Comparison of ENCODE assay signal across 9 cellular contexts in genomic region chr12:120249266-120249874, GRCh38. TPM values are rescaled to one million over a fixed set of nuclear protein-coding genes. Genes with fewer than 3 reads are reported as not detected.
DNase-seq lines count a peak whose midpoint lies in the region; ATAC-seq, FAIRE-seq and TF ChIP-seq lines count a peak whose summit lies in the region.
"Had no signal": no experiment of that assay in that cellular context is flagged by ENCODE, and none has a peak within 500 bp of the region (broad histone marks: within the 10 kb centered on the region; RNA-seq: fewer than 3 reads in every experiment).

No MANE protein-coding gene starts in this region.

- H3K4me3 ChIP-seq in gastroesophageal sphincter (peak overlapping the region in 1 of 2 donors; percentile 29), skeletal muscle satellite cell (ENCODE audit: low read length) (peak overlapping the region; percentile 40)

- peaks cover 72% of the 10 kb centered on the region for H3K4me1 Mint-ChIP-seq in activated CD8-positive, alpha-beta T cell treated with anti-CD3 and anti-CD28 coated beads for 36 hours (ENCODE audit: low read depth)

- H3K27ac Mint-ChIP-seq in activated CD8-positive, alpha-beta T cell treated with anti-CD3 and anti-CD28 coated beads for 36 hours, result peak overlapping the region; percentile 25
- H3K27ac Mint-ChIP-seq: memory B cell had no signal

- H3K36me3 ChIP-seq in gastroesophageal sphincter (no peaks in the 10 kb centered on the region), skeletal muscle satellite cell (ENCODE audit: insufficient read depth, low read length) (peaks cover 40% of the 10 kb centered on the region)

- no peak overlapping the region for H3K4me3 Mint-ChIP-seq in activated CD8-positive, alpha-beta T cell treated with anti-CD3 and anti-CD28 coated beads for 36 hours
- H3K4me3 Mint-ChIP-seq: memory B cell had no signal

- ATAC-seq in activated CD8-positive, alpha-beta T cell treated with anti-CD3 and anti-CD28 coated beads for 36 hours, result no peak
- ATAC-seq in gastroesophageal sphincter, result no peak

- in situ Hi-C loops in ACHN (cut with HindIII; ENCODE audit: low pct_ligation_motif_present, low pct_unique_long_range_greater_than_20kb, low sequenced_read_pairs), result no loop called here

- peak overlapping the region; percentile 71 for H3K4me2 ChIP-seq in skeletal muscle satellite cell (ENCODE audit: low read length)

- WGBS in gastroesophageal sphincter (ENCODE audit: low coverage in 1 of 2), 2 donors, result 45% methylated on average over 1 of the region's 4 CpGs; no CpG with 5 or more reads in 1 of the 2 donors

- CTCF ChIA-PET in activated CD8-positive, alpha-beta T cell treated with anti-CD3 and anti-CD28 coated beads for 36 hours (lab: Charles Lee), result interaction anchor here (1.3 to 25.9 kb wide), 5 partner anchors 12 to 53 kb away, joined by 3 to 749 read pairs (median 19); partner anchors contain the start of genes PXN and SIRT4

- no peaks in the 10 kb centered on the region for H3K9me3 ChIP-seq in gastroesophageal sphincter
- no peaks in the 10 kb centered on the region for H3K9me3 ChIP-seq in skeletal muscle satellite cell (replicated peaks; ENCODE audit: low read length)

- POLR2A ChIA-PET in activated CD8-positive, alpha-beta T cell treated with anti-CD3 and anti-CD28 coated beads for 36 hours (lab: Charles Lee), result interaction anchor here (1.0 to 11.7 kb wide), 8 partner anchors 11 to 49 kb away, joined by 4 to 136 read pairs (median 8); partner anchors contain the start of genes RNU4-1, RNU4-2 and RPLP0

- H3K27me3 Mint-ChIP-seq in activated CD8-positive, alpha-beta T cell treated with anti-CD3 and anti-CD28 coated beads for 36 hours, result no peaks in the 10 kb centered on the region

- peak; percentile 64 for DNase-seq in H4 (ENCODE audit: low spot score)
- DNase-seq in activated CD8-positive, alpha-beta T cell treated with anti-CD3 and anti-CD28 coated beads for 36 hours, result no peak
- DNase-seq in NCI-H748 (lab: John Stamatoyannopoulos, UW; ENCODE audit: unreplicated experiment), result no peak
- no peak for DNase-seq in H54 (ENCODE audit: insufficient read length, low spot score)
- DNase-seq in ACHN, result no peak
- DNase-seq: NCI-H774 had no signal

- TF ChIP-seq EP300 in gastroesophageal sphincter (IDR thresholded peaks at IDR 0.05), result no peak

- peaks cover 8% of the 10 kb centered on the region for H3K36me3 Mint-ChIP-seq in activated CD8-positive, alpha-beta T cell treated with anti-CD3 and anti-CD28 coated beads for 36 hours (ENCODE audit: low read depth)
- H3K36me3 Mint-ChIP-seq: memory B cell had no signal

- H3K9ac ChIP-seq in skeletal muscle satellite cell (ENCODE audit: low read depth, low read length), result peak overlapping the region; percentile 51

- no peaks in the 10 kb centered on the region for H3K27me3 ChIP-seq in gastroesophageal sphincter
- no peaks in the 10 kb centered on the region for H3K27me3 ChIP-seq in skeletal muscle satellite cell (ENCODE audit: control insufficient read depth, insufficient read depth, low read length)

- peaks cover 8 to 93% (median 63%) of the 10 kb centered on the region in 3 donors for H3K4me1 ChIP-seq in gastroesophageal sphincter
- peaks cover 76% of the 10 kb centered on the region for H3K4me1 ChIP-seq in skeletal muscle satellite cell (ENCODE audit: control insufficient read depth, insufficient read depth, low read length)

- FAIRE-seq in H54 (lab: Jason Lieb, UNC), result no peak

- no peak for TF ChIP-seq CTCF in activated CD8-positive, alpha-beta T cell treated with anti-CD3 and anti-CD28 coated beads for 36 hours (IDR thresholded peaks at IDR 0.05)
- TF ChIP-seq CTCF in gastroesophageal sphincter (IDR thresholded peaks at IDR 0.05), result no peak

- H3K27ac ChIP-seq in gastroesophageal sphincter, result peak overlapping the region; percentile 32 to 93 (median 89)

- no peaks in the 10 kb centered on the region for H3K9me3 Mint-ChIP-seq in activated CD8-positive, alpha-beta T cell treated with anti-CD3 and anti-CD28 coated beads for 36 hours
- H3K9me3 Mint-ChIP-seq: memory B cell had no signal

- intact Hi-C loops in activated CD8-positive, alpha-beta T cell treated with anti-CD3 and anti-CD28 coated beads for 36 hours (cut with micrococcal nuclease), result no loop called here

- TF ChIP-seq POLR2A in gastroesophageal sphincter (IDR thresholded peaks at IDR 0.05) (no peak), H54 (IDR thresholded peaks at IDR 0.05; ENCODE audit: low read depth, low read length) (no peak)

RNA-seq across cellular contexts. Expression of gene PXN, which starts 16.2 kb away (rescaled TPM):
- total RNA-seq in H4 (2014; rRNA removed; shearing (Covaris generic)), result 18.7 and 31.3 TPM in 2 replicates
- total RNA-seq in activated CD8-positive, alpha-beta T cell treated with anti-CD3 and anti-CD28 coated beads for 36 hours, result 10 to 100 TPM; 40.2 to 45.3 TPM
- total RNA-seq in gastroesophageal sphincter, result 10 to 100 TPM; 43.2 to 80.4 (median 59.4) TPM
- total RNA-seq in skeletal muscle satellite cell (2012; rRNA removed), result 116 and 118 TPM in 2 replicates

RNA-seq across cellular contexts. Expression of gene RNU4-2, which starts 42.3 kb away (rescaled TPM):
- total RNA-seq in H4 (2014; rRNA removed; shearing (Covaris generic)), result under 0.01 TPM in 1 of 2 replicates, not detected in the other
- total RNA-seq in activated CD8-positive, alpha-beta T cell treated with anti-CD3 and anti-CD28 coated beads for 36 hours, result 1,000 to 10,000 TPM in 1 of 2 experiments, 100 to 1,000 TPM in 1; 923 to 1,303 TPM
- under 1 TPM in 3 of 4 donors, not detected in 1; under 0.01 TPM for total RNA-seq in gastroesophageal sphincter
- under 0.01 TPM in 2 replicates for total RNA-seq in skeletal muscle satellite cell (2012; rRNA removed)

RNA-seq across cellular contexts. Expression of gene RNU4-1, which starts 43.7 kb away (rescaled TPM):
- under 0.01 TPM in 2 replicates for total RNA-seq in H4 (2014; rRNA removed; shearing (Covaris generic))
- 1,000 to 10,000 TPM in 1 of 2 experiments, 100 to 1,000 TPM in 1; 692 to 1,025 TPM for total RNA-seq in activated CD8-positive, alpha-beta T cell treated with anti-CD3 and anti-CD28 coated beads for 36 hours
- under 1 TPM in 1 of 4 donors, not detected in 3; under 0.01 TPM for total RNA-seq in gastroesophageal sphincter
- under 0.01 TPM in 2 replicates for total RNA-seq in skeletal muscle satellite cell (2012; rRNA removed)

RNA-seq across cellular contexts. Expression of gene RPLP0, which starts 48.5 kb away (rescaled TPM):
- 6,442 and 6,835 TPM in 2 replicates for total RNA-seq in H4 (2014; rRNA removed; shearing (Covaris generic))
- 1,000 to 10,000 TPM; 4,421 to 4,585 TPM for total RNA-seq in activated CD8-positive, alpha-beta T cell treated with anti-CD3 and anti-CD28 coated beads for 36 hours
- 1,000 to 10,000 TPM; 1,730 to 2,825 (median 2,260) TPM for total RNA-seq in gastroesophageal sphincter
- 2,666 and 4,433 TPM in 2 replicates for total RNA-seq in skeletal muscle satellite cell (2012; rRNA removed)

RNA-seq across cellular contexts. Expression of gene SIRT4, which starts 52.8 kb away (rescaled TPM):
- total RNA-seq in H4 (2014; rRNA removed; shearing (Covaris generic)), result 2.4 and 6.8 TPM in 2 replicates
- total RNA-seq in activated CD8-positive, alpha-beta T cell treated with anti-CD3 and anti-CD28 coated beads for 36 hours, result 1 to 10 TPM; 2.7 to 3.3 TPM
- total RNA-seq in gastroesophageal sphincter, result 1 to 10 TPM in 3 of 4 donors, under 1 TPM in 1; 0.67 to 3.9 (median 3.7) TPM
- total RNA-seq in skeletal muscle satellite cell (2012; rRNA removed), result 0.22 TPM in 1 of 2 replicates, not detected in the other

Comparison
In these comparisons a context has a peak if more than half of its experiments do, and no peak if none do; other contexts are left out.
1. RNA of gene RNU4-2, which starts 42.3 kb away (total RNA-seq): 923 to 1,303 TPM in activated CD8-positive, alpha-beta T cell treated with anti-CD3 and anti-CD28 coated beads for 36 hours; under 0.01 TPM in H4 and under 0.01 TPM in gastroesophageal sphincter; every median in the first group is over 100 times any median in the second.
2. RNA of gene RNU4-1, which starts 43.7 kb away (total RNA-seq): 692 to 1,025 TPM in activated CD8-positive, alpha-beta T cell treated with anti-CD3 and anti-CD28 coated beads for 36 hours; under 0.01 TPM in H4 and under 0.01 TPM in gastroesophageal sphincter; every median in the first group is over 100 times any median in the second.